ENCODE assay signal across 13 cellular contexts in the genomic region with DNA sequence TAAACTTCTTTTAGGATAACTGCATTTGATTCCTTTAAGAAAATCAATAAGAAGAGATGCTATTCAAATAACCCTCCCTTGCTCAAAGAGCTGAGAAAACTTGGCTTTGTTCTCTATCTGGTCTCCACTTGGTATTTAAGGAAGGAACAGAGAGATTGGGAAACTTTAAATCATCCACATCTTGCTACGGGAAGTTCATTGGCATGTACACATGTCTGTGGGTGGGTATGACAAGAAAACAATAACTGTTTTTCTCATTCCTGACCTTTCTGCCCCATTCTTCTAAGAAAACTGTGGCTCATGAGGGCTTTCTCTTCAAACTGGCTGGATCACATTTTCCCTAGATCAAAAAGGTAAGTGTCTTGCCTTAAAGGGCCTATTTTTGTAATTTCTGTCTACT. TPM values are rescaled to one million over a fixed set of nuclear protein-coding genes. Genes with fewer than 3 reads are reported as not detected.
A peak's percentile ranks its signal among the peaks of the same experiment; 100 is the strongest.
DNase-seq lines count a peak whose midpoint lies in the region; ATAC-seq and TF ChIP-seq lines count a peak whose summit lies in the region.
"Had no signal": no experiment of that assay in that cellular context is flagged by ENCODE, and none has a peak within 500 bp of the region (broad histone marks: within the 10 kb centered on the region; RNA-seq: fewer than 3 reads in every experiment).

No MANE protein-coding gene starts in this region.

- H3K27me3 Mint-ChIP-seq in activated CD8-positive, alpha-beta T cell treated with anti-CD3 and anti-CD28 coated beads, Interleukin-2, amount 10 ng/mL, durations not matched to agents 7 days and 5 days (ENCODE audit: low read depth): no peaks in the 10 kb centered on the region

- no peak overlapping the region for H3K4me3 Mint-ChIP-seq in activated CD8-positive, alpha-beta T cell treated with anti-CD3 and anti-CD28 coated beads, Interleukin-2, amount 10 ng/mL, durations not matched to agents 7 days and 5 days

- CTCF ChIA-PET in activated CD8-positive, alpha-beta T cell treated with anti-CD3 and anti-CD28 coated beads, Interleukin-2, amount 10 ng/mL, durations not matched to agents 7 days and 5 days (lab: Charles Lee): no interaction called here

- H3K4me1 Mint-ChIP-seq in activated CD8-positive, alpha-beta T cell treated with anti-CD3 and anti-CD28 coated beads, Interleukin-2, amount 10 ng/mL, durations not matched to agents 7 days and 5 days (ENCODE audit: low read depth): peaks cover 90% of the 10 kb centered on the region

- peaks cover 36 to 81% (median 54%) of the 10 kb centered on the region in 10 experiments for H3K4me1 ChIP-seq in BLaER1 treated with 17β-estradiol and CSF1 and Interleukin-3, amounts not matched to agents 10 nM and 100 nM
- H3K4me1 ChIP-seq in lower lobe of right lung: peaks cover 65% of the 10 kb centered on the region

- ATAC-seq in activated CD8-positive, alpha-beta T cell treated with anti-CD3 and anti-CD28 coated beads, Interleukin-2, amount 10 ng/mL, durations not matched to agents 7 days and 5 days: no peak
- ATAC-seq in lower lobe of right lung: peak; percentile 28 to 37
- no peak for ATAC-seq in GM21529 (IDR thresholded peaks at IDR 0.05; ENCODE audit: unreplicated experiment)
- ATAC-seq: mucosa of descending colon, SK-N-SH treated with all-trans-retinoic acid at 6 μM for 48 hours had no signal

- H3K36me3 ChIP-seq in BLaER1 treated with 17β-estradiol and CSF1 and Interleukin-3, amounts not matched to agents 10 nM and 100 nM: no peaks in the 10 kb centered on the region
- H3K36me3 ChIP-seq in lower lobe of right lung: no peaks in the 10 kb centered on the region
- H3K36me3 ChIP-seq: esophagus squamous epithelium had no signal

- peak overlapping the region; percentile 22 for H3K27ac Mint-ChIP-seq in activated CD8-positive, alpha-beta T cell treated with anti-CD3 and anti-CD28 coated beads, Interleukin-2, amount 10 ng/mL, durations not matched to agents 7 days and 5 days

- H3K9ac ChIP-seq in BLaER1 treated with 17β-estradiol and CSF1 and Interleukin-3, amounts not matched to agents 10 nM and 100 nM: peak overlapping the region in 2 of 11 experiments; percentile 31 to 47; a peak in 1 of 22 replicates
- H3K9ac ChIP-seq: KMS-11 had no signal

- H4K20me1 ChIP-seq in BLaER1 treated with 17β-estradiol and CSF1 and Interleukin-3, amounts not matched to agents 10 nM and 100 nM: peaks cover 0 to 6% (median 0%) of the 10 kb centered on the region in 11 experiments; a peak in 2 of 22 replicates

- TF ChIP-seq CTCF in lower lobe of right lung (IDR thresholded peaks at IDR 0.05): no peak
- no peak for TF ChIP-seq CTCF in GM20000 (IDR thresholded peaks at IDR 0.05; ENCODE audit: extremely low read depth, missing control alignments)

- no peaks in the 10 kb centered on the region for H3K9me3 ChIP-seq in BLaER1 treated with 17β-estradiol and CSF1 and Interleukin-3, amounts not matched to agents 10 nM and 100 nM (replicated peaks in 1 of 11)
- H3K9me3 ChIP-seq in lower lobe of right lung: no peaks in the 10 kb centered on the region
- H3K9me3 ChIP-seq: esophagus squamous epithelium, mucosa of descending colon had no signal

- DNase-seq in GM03348 (ENCODE audit: low spot score) (peak; percentile 37), lower lobe of right lung (no peak), middle frontal gyrus (ENCODE audit: extremely low spot score, low spot score) (no peak), SHP77 (lab: John Stamatoyannopoulos, UW) (no peak), GM20000 (ENCODE audit: low spot score) (no peak)
- no peak for DNase-seq in activated CD8-positive, alpha-beta T cell treated with anti-CD3 and anti-CD28 coated beads, Interleukin-2, amount 10 ng/mL, durations not matched to agents 7 days and 5 days
- DNase-seq: esophagus squamous epithelium, mucosa of descending colon, NCI-H2029 treated with DMSO at 0.1 percent for 48 hours had no signal

- H3K9me3 Mint-ChIP-seq in activated CD8-positive, alpha-beta T cell treated with anti-CD3 and anti-CD28 coated beads, Interleukin-2, amount 10 ng/mL, durations not matched to agents 7 days and 5 days (ENCODE audit: insufficient read depth): no peaks in the 10 kb centered on the region

- H3K36me3 Mint-ChIP-seq in activated CD8-positive, alpha-beta T cell treated with anti-CD3 and anti-CD28 coated beads, Interleukin-2, amount 10 ng/mL, durations not matched to agents 7 days and 5 days (ENCODE audit: low read depth): peaks cover 45% of the 10 kb centered on the region

- peaks cover 0 to 20% (median 14%) of the 10 kb centered on the region in 11 experiments; a peak in 10 of 22 replicates for H3K27me3 ChIP-seq in BLaER1 treated with 17β-estradiol and CSF1 and Interleukin-3, amounts not matched to agents 10 nM and 100 nM
- no peaks in the 10 kb centered on the region for H3K27me3 ChIP-seq in lower lobe of right lung (ENCODE audit: low read depth)

- H3K4me3 ChIP-seq in BLaER1 treated with 17β-estradiol and CSF1 and Interleukin-3, amounts not matched to agents 10 nM and 100 nM: no peak overlapping the region
- no peak overlapping the region for H3K4me3 ChIP-seq in lower lobe of right lung
- H3K4me3 ChIP-seq: esophagus squamous epithelium, mucosa of descending colon had no signal

- H3K27ac ChIP-seq in BLaER1 treated with 17β-estradiol and CSF1 and Interleukin-3, amounts not matched to agents 10 nM and 100 nM: peak overlapping the region in 6 of 11 experiments; percentile 5 to 60 (median 34); a peak in 8 of 22 replicates
- peak overlapping the region; percentile 39 for H3K27ac ChIP-seq in lower lobe of right lung
- H3K27ac ChIP-seq: KMS-11 had no signal

- H3K4me2 ChIP-seq in BLaER1 treated with 17β-estradiol and CSF1 and Interleukin-3, amounts not matched to agents 10 nM and 100 nM: peak overlapping the region in 8 of 11 experiments; percentile 16 to 83 (median 54); a peak in 14 of 22 replicates
- H3K4me2 ChIP-seq: KMS-11 had no signal

- POLR2A ChIA-PET in activated CD8-positive, alpha-beta T cell treated with anti-CD3 and anti-CD28 coated beads, Interleukin-2, amount 10 ng/mL, durations not matched to agents 7 days and 5 days (lab: Charles Lee): no interaction called here

- intact Hi-C loops in lower lobe of right lung (cut with DNase I): no loop called here

RNA-seq across cellular contexts. Expression of gene SEL1L3, which starts 6.0 kb away (rescaled TPM):
- 10 to 100 TPM; 62.3 to 65.5 TPM for total RNA-seq in activated CD8-positive, alpha-beta T cell treated with anti-CD3 and anti-CD28 coated beads, Interleukin-2, amount 10 ng/mL, durations not matched to agents 7 days and 5 days
- 70.5 TPM for total RNA-seq in lower lobe of right lung

RNA-seq across cellular contexts. Expression of gene SMIM20, which starts 57.3 kb away (rescaled TPM):
- total RNA-seq in activated CD8-positive, alpha-beta T cell treated with anti-CD3 and anti-CD28 coated beads, Interleukin-2, amount 10 ng/mL, durations not matched to agents 7 days and 5 days: 10 to 100 TPM; 11.1 to 13.9 TPM
- 25.7 TPM for total RNA-seq in lower lobe of right lung

Comparison
In these comparisons a context has a peak if more than half of its experiments do, and no peak if none do; other contexts are left out.
1. ATAC-seq: peak in lower lobe of right lung (2 of 2); none in activated CD8-positive, alpha-beta T cell treated with anti-CD3 and anti-CD28 coated beads, Interleukin-2, amount 10 ng/mL, durations not matched to agents 7 days and 5 days (single experiment) and GM21529 (single experiment).